ENCODE assay signal across 23 cellular contexts in the genomic region with DNA sequence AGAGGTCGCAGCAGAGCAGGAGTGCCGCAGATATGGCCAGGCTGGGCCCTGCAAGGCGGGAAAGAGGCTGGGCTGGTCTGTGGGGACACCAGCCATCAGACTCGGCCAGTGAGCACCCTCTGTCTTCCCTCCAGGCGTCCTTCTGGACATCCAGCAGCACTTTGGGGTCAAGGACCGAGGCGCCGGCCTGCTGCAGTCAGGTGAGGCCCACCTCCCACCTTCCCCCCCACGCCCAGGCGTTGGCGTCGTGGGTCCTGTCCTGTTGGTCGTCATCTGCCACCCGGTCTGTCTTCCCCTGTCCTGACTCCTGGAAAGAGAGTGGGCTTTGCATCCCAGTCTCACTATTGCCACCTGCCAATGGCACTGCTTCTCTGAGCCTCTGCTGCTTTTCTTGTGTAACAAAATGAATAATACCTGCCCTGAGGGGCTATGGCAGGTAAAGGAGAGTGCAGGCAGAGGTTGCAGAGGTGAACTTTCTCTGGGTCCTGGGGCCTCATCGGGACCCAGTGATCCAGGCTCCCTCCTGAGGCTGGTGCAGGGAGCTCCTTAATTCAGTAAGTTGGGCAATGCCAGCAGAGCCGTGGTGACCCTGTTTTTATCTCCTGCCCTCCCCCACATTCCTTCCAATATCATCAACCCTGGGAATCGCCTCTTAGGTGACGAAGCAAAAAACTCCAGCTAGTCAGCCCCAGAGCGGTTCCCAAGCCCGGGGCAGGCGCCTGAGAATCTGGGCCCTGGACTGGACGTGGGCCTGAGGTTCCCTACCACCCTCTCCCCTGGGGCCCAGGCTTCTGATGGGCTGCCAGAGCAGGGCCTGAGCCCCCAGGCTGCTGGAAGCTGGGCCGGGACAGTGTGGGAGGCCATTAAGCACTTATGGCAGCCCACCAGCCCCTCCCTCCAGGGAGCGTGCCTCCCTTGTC. TPM values are rescaled to one million over a fixed set of nuclear protein-coding genes. Genes with fewer than 3 reads are reported as not detected.
DNase-seq lines count a peak whose midpoint lies in the region; ATAC-seq, FAIRE-seq and TF ChIP-seq lines count a peak whose summit lies in the region.
"Had no signal": no experiment of that assay in that cellular context is flagged by ENCODE, and none has a peak within 500 bp of the region (broad histone marks: within the 10 kb centered on the region; RNA-seq: fewer than 3 reads in every experiment).

No MANE protein-coding gene starts in this region.

- intact Hi-C loops in testis (cut with DNase I; ENCODE audit: low total_unique reads) = no loop called here

- peaks cover 20% of the 10 kb centered on the region for H3K4me1 Mint-ChIP-seq in nephron
- peaks cover 49% of the 10 kb centered on the region for H3K4me1 Mint-ChIP-seq in endothelial cell (ENCODE audit: unreplicated experiment)

- peak overlapping the region; percentile 42 for H4K91ac ChIP-seq in H1 (replicated peaks; ENCODE audit: insufficient read length, low read length)

- POLR2A ChIA-PET in H1 (lab: Charles Lee; ENCODE audit: partially characterized antibody) = interaction anchor here (1.0 to 37.1 kb wide), 2 partner anchors 13 to 33 kb away, joined by 3 to 546 read pairs; partner anchors contain the start of genes GGT6 and MYBBP1A

- peaks cover 0 to 13% (median 8%) of the 10 kb centered on the region in 4 experiments; a peak in 5 of 7 replicates for H3K4me1 ChIP-seq in H1 (replicated peaks in 1 of 4; ENCODE audit: control insufficient read depth in 3 of 4, insufficient read depth in 4 of 4, low read length in 3 of 4)
- H3K4me1 ChIP-seq in testis = peaks cover 13% of the 10 kb centered on the region

- CTCF ChIA-PET in H1 (lab: Charles Lee; ENCODE audit: partially characterized antibody) = interaction anchor here (1.0 to 1.4 kb wide), 9 partner anchors 9 to 93 kb away, joined by 3 to 5 read pairs (median 4); partner anchors contain the start of genes GGT6 and SPNS2

- H3K79me1 ChIP-seq in H1 (ENCODE audit: low read depth, low read length) = no peaks in the 10 kb centered on the region; the same call in 1 of the 2 replicates

- H3K4ac ChIP-seq in H1 (replicated peaks; ENCODE audit: insufficient read length, low read depth, low read length) = no peak overlapping the region

- H4K5ac ChIP-seq in H1 (ENCODE audit: insufficient read length, low read depth, low read length) = no peak overlapping the region

- peak overlapping the region; percentile 71; the same call in 1 of the 2 replicates for H3K18ac ChIP-seq in H1 (ENCODE audit: extremely low read depth, low read length)

- H2BK5ac ChIP-seq in H1 (ENCODE audit: low read depth, low read length) = peak overlapping the region; percentile 66; the same call in 1 of the 2 replicates

- TF ChIP-seq POLR2A in H1 (IDR thresholded peaks at IDR 0.05; ENCODE audit: control extremely low read depth in 1 of 2, low read depth in 2 of 2, low read length in 2 of 2) (no peak), testis (IDR thresholded peaks at IDR 0.05) (no peak), GM18505 (IDR thresholded peaks at IDR 0.05; ENCODE audit: borderline replicate concordance, extremely low read depth, insufficient read depth, insufficient read length) (no peak)

- no peaks in the 10 kb centered on the region; a peak in 1 of 7 replicates for H3K27me3 ChIP-seq in H1 (replicated peaks in 1 of 4; ENCODE audit: control insufficient read depth in 3 of 4, extremely low read depth in 1 of 4, insufficient read depth in 3 of 4, low read length in 3 of 4)
- H3K27me3 ChIP-seq in testis = no peaks in the 10 kb centered on the region
- H3K27me3 ChIP-seq: gastrocnemius medialis, neutrophil, tibial artery had no signal

- TF ChIP-seq EP300 in H1 (IDR thresholded peaks at IDR 0.05; ENCODE audit: borderline replicate concordance in 1 of 2, low read depth in 2 of 2, low read length in 2 of 2) = no peak

- no peak overlapping the region for H2AK5ac ChIP-seq in H1 (ENCODE audit: low read depth, low read length)

- 0 out of 4 replicates have a peak, but pooled peaks of 1 of the 2 experiments have one; percentile 6 for TF ChIP-seq RAD21 in H1 (IDR thresholded peaks at IDR 0.05 in 1 of 2, conservative IDR thresholded peaks at IDR 0.05 in 1 of 2; ENCODE audit: low read depth in 2 of 2, low read length in 2 of 2)

- no peak for FAIRE-seq in H1 (lab: Jason Lieb, UNC)
- FAIRE-seq: GM18507 had no signal

- H2BK120ac ChIP-seq in H1 (replicated peaks; ENCODE audit: low read depth, low read length) = no peak overlapping the region

- H3K9ac ChIP-seq in H1 (replicated peaks in 1 of 4; ENCODE audit: extremely low read depth in 1 of 4, low read depth in 3 of 4, low read length in 3 of 4) = no peak overlapping the region

- no peak overlapping the region for H3K14ac ChIP-seq in H1 (ENCODE audit: insufficient read length)

- TF ChIP-seq CTCF in H1 (IDR thresholded peaks at IDR 0.05; ENCODE audit: control extremely low read depth in 1 of 3, insufficient read depth in 1 of 3, low read depth in 1 of 3, low read length in 3 of 3) (no peak), nephron (IDR thresholded peaks at IDR 0.05; ENCODE audit: unreplicated experiment in 3 of 3) (no peak), testis (IDR thresholded peaks at IDR 0.05) (peak in 1 of 3 experiments; percentile 11), endothelial cell (IDR thresholded peaks at IDR 0.05; ENCODE audit: unreplicated experiment) (no peak)

- H3K36me3 Mint-ChIP-seq in nephron (ENCODE audit: low read depth) = no peaks in the 10 kb centered on the region
- H3K36me3 Mint-ChIP-seq in endothelial cell (ENCODE audit: low read depth, unreplicated experiment) = peaks cover 31% of the 10 kb centered on the region
- H3K36me3 Mint-ChIP-seq: CD14-positive monocyte, memory B cell had no signal

- H3K36me3 ChIP-seq in H1 (ENCODE audit: control insufficient read depth in 2 of 4, insufficient read depth in 4 of 4, low read length in 3 of 4) (no peaks in the 10 kb centered on the region), testis (ENCODE audit: low read depth, missing control alignments) (no peaks in the 10 kb centered on the region)
- H3K36me3 ChIP-seq: gastrocnemius medialis, neutrophil, tibial artery, WERI-Rb-1 had no signal

- no peak for ATAC-seq in GM18505 (IDR thresholded peaks at IDR 0.05; ENCODE audit: unreplicated experiment)
- no peak for ATAC-seq in GM21619 (IDR thresholded peaks at IDR 0.05; ENCODE audit: unreplicated experiment)
- ATAC-seq: activated CD8-positive, alpha-beta T cell treated with anti-CD3 and anti-CD28 coated beads, Interleukin-2, amount 10 ng/mL, durations not matched to agents 7 days and 5 days; gastrocnemius medialis; sciatic nerve had no signal

- H4K8ac ChIP-seq in H1 (ENCODE audit: extremely low read depth, insufficient read depth, low read length) = no peak overlapping the region

- H3K4me3 ChIP-seq in H1 (ENCODE audit: extremely low read depth in 1 of 4, insufficient read depth in 2 of 4, low read depth in 3 of 4, low read length in 4 of 4) = no peak overlapping the region
- H3K4me3 ChIP-seq in testis = no peak overlapping the region
- H3K4me3 ChIP-seq: gastrocnemius medialis, tibial artery had no signal

- H2BK20ac ChIP-seq in H1 (ENCODE audit: low read length) = peak overlapping the region; percentile 61; the same call in 1 of the 2 replicates

- peak; percentile 25 for DNase-seq in NCI-H226
- no peak for DNase-seq in H1 (ENCODE audit: low read depth in 1 of 2, low spot score in 2 of 2)
- peak; percentile 49 for DNase-seq in testis
- no peak for DNase-seq in endothelial cell (ENCODE audit: low spot score)
- DNase-seq in activated CD8-positive, alpha-beta memory T cell treated with anti-CD3 and anti-CD28 coated beads, Interleukin-2, amount 50 U/mL, for 4 hours = no peak
- DNase-seq: activated CD8-positive, alpha-beta T cell treated with anti-CD3 and anti-CD28 coated beads, Interleukin-2, amount 10 ng/mL, durations not matched to agents 7 days and 5 days; gastrocnemius medialis; NCI-H1105; NCI-H748 treated with DMSO at 0.1 percent for 48 hours; RPMI8226; stimulated activated CD4-positive, alpha-beta T cell treated with anti-CD3 and anti-CD28 coated beads, Interleukin-2, amount 100 ng/mL, for 48 hours; tibial artery; WERI-Rb-1 had no signal

- H3K27ac Mint-ChIP-seq in nephron (peak overlapping the region in 2 of 3 experiments; percentile 79 to 85), endothelial cell (ENCODE audit: unreplicated experiment) (no peak overlapping the region)
- H3K27ac Mint-ChIP-seq: activated T-helper 1 cell treated with anti-CD3 and anti-CD28 coated beads, Interleukin-12 subunit alpha, Interleukin-12 subunit beta, Interleukin-2, Interleukin-4 antibody, amounts not matched to agents 30 ng/mL and 10 ng/mL and 1 ng/mL, durations not matched to agents 14 hours and 24 hours and 36 hours; CD14-positive monocyte; memory B cell had no signal

- H3K9me3 Mint-ChIP-seq in nephron (no peaks in the 10 kb centered on the region), endothelial cell (ENCODE audit: unreplicated experiment) (no peaks in the 10 kb centered on the region)
- H3K9me3 Mint-ChIP-seq: activated T-helper 1 cell treated with anti-CD3 and anti-CD28 coated beads, Interleukin-12 subunit alpha, Interleukin-12 subunit beta, Interleukin-2, Interleukin-4 antibody, amounts not matched to agents 30 ng/mL and 10 ng/mL and 1 ng/mL, durations not matched to agents 14 hours and 24 hours and 36 hours; memory B cell had no signal

- H3K4me3 Mint-ChIP-seq in nephron = no peak overlapping the region
- H3K4me3 Mint-ChIP-seq in endothelial cell (ENCODE audit: unreplicated experiment) = no peak overlapping the region
- H3K4me3 Mint-ChIP-seq: activated CD8-positive, alpha-beta T cell treated with anti-CD3 and anti-CD28 coated beads, Interleukin-2, amount 10 ng/mL, durations not matched to agents 7 days and 5 days; activated T-helper 1 cell treated with anti-CD3 and anti-CD28 coated beads, Interleukin-12 subunit alpha, Interleukin-12 subunit beta, Interleukin-2, Interleukin-4 antibody, amounts not matched to agents 30 ng/mL and 10 ng/mL and 1 ng/mL, durations not matched to agents 14 hours and 24 hours and 36 hours; CD14-positive monocyte; memory B cell had no signal

- H2BK15ac ChIP-seq in H1 (ENCODE audit: low read length) = no peak overlapping the region

- no peak overlapping the region for H3K4me2 ChIP-seq in H1 (ENCODE audit: insufficient read depth in 1 of 2, low read depth in 2 of 2, low read length in 2 of 2)

- H3K79me2 ChIP-seq in H1 (ENCODE audit: control insufficient read depth in 1 of 2, insufficient read depth in 2 of 2, low read length in 2 of 2) = no peaks in the 10 kb centered on the region

- H3K27me3 Mint-ChIP-seq in nephron (ENCODE audit: low read depth) (peaks cover 6% of the 10 kb centered on the region), endothelial cell (ENCODE audit: unreplicated experiment) (peaks cover 19% of the 10 kb centered on the region)

- no peaks in the 10 kb centered on the region for H4K20me1 ChIP-seq in H1 (replicated peaks in 1 of 2; ENCODE audit: control insufficient read depth in 1 of 2, insufficient read depth in 2 of 2, low read length in 2 of 2)

- H3K56ac ChIP-seq in H1 (replicated peaks; ENCODE audit: insufficient read length, low read depth, low read length) = no peak overlapping the region

- H3K27ac ChIP-seq in H1 (ENCODE audit: low read depth, low read length) (peak overlapping the region; percentile 11; the same call in 1 of the 2 replicates), testis (no peak overlapping the region)
- H3K27ac ChIP-seq: neutrophil, tibial artery, WERI-Rb-1 had no signal

- H3K9me3 ChIP-seq in H1 (ENCODE audit: insufficient read depth in 2 of 2, low read depth in 1 of 2, low read length in 1 of 2) (no peaks in the 10 kb centered on the region), testis (no peaks in the 10 kb centered on the region)
- H3K9me3 ChIP-seq: gastrocnemius medialis, neutrophil, tibial artery had no signal

- WGBS in H1 (ENCODE audit: extremely low coverage in 1 of 2, insufficient coverage in 1 of 2, insufficient read length in 1 of 2, insufficient replicate concordance in 2 of 2, low coverage in 1 of 2, low lambda C conversion rate in 2 of 2, missing lambda C conversion rate in 1 of 2), 2 experiments = 85% methylated on average over 24 of the region's 24 CpGs; no CpG with 5 or more reads in 1 of the 2 experiments
- WGBS in testis, 2 donors = 76 to 86% methylated on average over 11 to 24 of the region's 24 CpGs

- H2AFZ ChIP-seq in H1 (ENCODE audit: low read length) = no peak overlapping the region

- H3K23me2 ChIP-seq in H1 (ENCODE audit: low read depth, low read length) = no peaks in the 10 kb centered on the region

- peak overlapping the region; percentile 94; the same call in 1 of the 2 replicates for H2BK12ac ChIP-seq in H1 (ENCODE audit: low read depth, low read length)

- no peak overlapping the region for H3K23ac ChIP-seq in H1 (ENCODE audit: insufficient read length)

RNA-seq across cellular contexts. Expression of gene SPNS2, which starts 14.7 kb away (rescaled TPM):
- 0.98 and 1.5 TPM in 2 replicates for total RNA-seq in H1 (2021; fragmentation: NEBNext Ultra II Directional; extraction: Animal tissue kit (Norgen Biotek cat#: 25700))
- polyA plus RNA-seq in H1 (2011; rRNA removed) (1.2 and 1.9 TPM in 2 replicates), testis (ENCODE audit: insufficient read depth, low read depth, low replicate concordance) (11.5 TPM)
- 1.5 TPM for polyA plus RNA-seq in H1 (2011; cell fraction: cytosol; rRNA removed)
- polyA plus RNA-seq in H1 (2011; cell fraction: nucleus; rRNA removed) = 2.6 TPM
- polyA plus RNA-seq in H1 (2012, experiment 1 of 2) = 0.51 to 1.6 TPM (median 1.4 TPM) in 4 replicates
- polyA plus RNA-seq in H1 (2012, experiment 2 of 2) = 1.4 TPM
- 0.77 TPM for polyA plus RNA-seq in H1 (2013, experiment 1 of 2)
- 0.83 TPM for polyA plus RNA-seq in H1 (2013, experiment 2 of 2)
- 0.35 and 1.6 TPM in 2 replicates for polyA minus RNA-seq in H1 (2011; rRNA and poly(A)+ RNA removed)
- 0.59 TPM for polyA minus RNA-seq in H1 (2011; cell fraction: cytosol; rRNA and poly(A)+ RNA removed)
- polyA minus RNA-seq in H1 (2011; cell fraction: nucleus; rRNA and poly(A)+ RNA removed) = 1.5 TPM
- total RNA-seq in testis (1 to 10 TPM; 6.7 to 8.0 TPM), endothelial cell (ENCODE audit: unreplicated experiment) (187 TPM)
- total RNA-seq: activated T-helper 1 cell treated with anti-CD3 and anti-CD28 coated beads, Interleukin-12 subunit alpha, Interleukin-12 subunit beta, Interleukin-2, Interleukin-4 antibody, amounts not matched to agents 30 ng/mL and 10 ng/mL and 1 ng/mL, durations not matched to agents 14 hours and 24 hours and 36 hours had no signal

RNA-seq across cellular contexts. Expression of gene MYBBP1A, which starts 41.8 kb away (rescaled TPM):
- total RNA-seq in H1 (2021; fragmentation: NEBNext Ultra II Directional; extraction: Animal tissue kit (Norgen Biotek cat#: 25700)) = 151 and 153 TPM in 2 replicates
- polyA plus RNA-seq in H1 (2011; rRNA removed) (46.8 and 79.9 TPM in 2 replicates), testis (ENCODE audit: insufficient read depth, low read depth, low replicate concordance) (32.9 TPM)
- polyA plus RNA-seq in H1 (2011; cell fraction: cytosol; rRNA removed) = 58.4 TPM
- polyA plus RNA-seq in H1 (2011; cell fraction: nucleus; rRNA removed) = 266 TPM
- polyA plus RNA-seq in H1 (2012, experiment 1 of 2) = 98.7 to 125 TPM (median 120 TPM) in 4 replicates
- polyA plus RNA-seq in H1 (2012, experiment 2 of 2) = 114 TPM
- polyA plus RNA-seq in H1 (2013, experiment 1 of 2) = 74.0 TPM
- 63.6 TPM for polyA plus RNA-seq in H1 (2013, experiment 2 of 2)
- polyA minus RNA-seq in H1 (2011; rRNA and poly(A)+ RNA removed) = 87.5 and 109 TPM in 2 replicates
- polyA minus RNA-seq in H1 (2011; cell fraction: cytosol; rRNA and poly(A)+ RNA removed) = 88.4 TPM
- 116 TPM for polyA minus RNA-seq in H1 (2011; cell fraction: nucleus; rRNA and poly(A)+ RNA removed)
- total RNA-seq in testis (10 to 100 TPM; 74.1 to 78.9 TPM), endothelial cell (ENCODE audit: unreplicated experiment) (32.4 TPM)

RNA-seq across cellular contexts. Expression of gene GGT6, which starts 47.0 kb away (rescaled TPM):
- total RNA-seq in H1 (2021; fragmentation: NEBNext Ultra II Directional; extraction: Animal tissue kit (Norgen Biotek cat#: 25700)) = not detected in 2 replicates
- polyA plus RNA-seq in H1 (2011; rRNA removed) = 0.18 and 0.30 TPM in 2 replicates
- 0.16 TPM for polyA plus RNA-seq in H1 (2011; cell fraction: cytosol; rRNA removed)
- 0.04 TPM for polyA plus RNA-seq in H1 (2011; cell fraction: nucleus; rRNA removed)
- 0.11 to 0.15 TPM in 2 of 4 replicates, not detected in the others for polyA plus RNA-seq in H1 (2012, experiment 1 of 2)
- not detected for polyA plus RNA-seq in H1 (2012, experiment 2 of 2)
- 0.02 TPM for polyA plus RNA-seq in H1 (2013, experiment 1 of 2)
- polyA plus RNA-seq in H1 (2013, experiment 2 of 2) = 0.07 TPM
- polyA minus RNA-seq in H1 (2011; rRNA and poly(A)+ RNA removed) = 0.09 TPM in 1 of 2 replicates, not detected in the other
- not detected for polyA minus RNA-seq in H1 (2011; cell fraction: cytosol; rRNA and poly(A)+ RNA removed)
- 0.90 TPM for polyA minus RNA-seq in H1 (2011; cell fraction: nucleus; rRNA and poly(A)+ RNA removed)
- total RNA-seq in testis = 1 to 10 TPM; 3.8 to 5.9 TPM
- polyA plus RNA-seq in testis (ENCODE audit: insufficient read depth, low read depth, low replicate concordance) = 2.5 TPM
- total RNA-seq in endothelial cell (ENCODE audit: unreplicated experiment) = not detected
- total RNA-seq: activated CD8-positive, alpha-beta T cell treated with anti-CD3 and anti-CD28 coated beads, Interleukin-2, amount 10 ng/mL, durations not matched to agents 7 days and 5 days; activated T-helper 1 cell treated with anti-CD3 and anti-CD28 coated beads, Interleukin-12 subunit alpha, Interleukin-12 subunit beta, Interleukin-2, Interleukin-4 antibody, amounts not matched to agents 30 ng/mL and 10 ng/mL and 1 ng/mL, durations not matched to agents 14 hours and 24 hours and 36 hours; chondrocyte; sciatic nerve had no signal
- polyA plus RNA-seq: CD14-positive monocyte had no signal

Comparison
In these comparisons a context has a peak if more than half of its experiments do, and no peak if none do; other contexts are left out.
1. DNase-seq: peak in NCI-H226 (single experiment) and testis (single experiment); none in H1 (0 of 2), endothelial cell (single experiment) and activated CD8-positive, alpha-beta memory T cell treated with anti-CD3 and anti-CD28 coated beads, Interleukin-2, amount 50 U/mL, for 4 hours (single experiment).
2. RNA of gene SPNS2, which starts 14.7 kb away (total RNA-seq): 187 TPM in endothelial cell (single experiment); 6.7 to 8.0 TPM in testis and 0.98 to 1.5 TPM in H1; every median in the first group is over 10 times any median in the second.